Comparison of ENCODE assay signal across 11 cellular contexts in the genomic region with DNA sequence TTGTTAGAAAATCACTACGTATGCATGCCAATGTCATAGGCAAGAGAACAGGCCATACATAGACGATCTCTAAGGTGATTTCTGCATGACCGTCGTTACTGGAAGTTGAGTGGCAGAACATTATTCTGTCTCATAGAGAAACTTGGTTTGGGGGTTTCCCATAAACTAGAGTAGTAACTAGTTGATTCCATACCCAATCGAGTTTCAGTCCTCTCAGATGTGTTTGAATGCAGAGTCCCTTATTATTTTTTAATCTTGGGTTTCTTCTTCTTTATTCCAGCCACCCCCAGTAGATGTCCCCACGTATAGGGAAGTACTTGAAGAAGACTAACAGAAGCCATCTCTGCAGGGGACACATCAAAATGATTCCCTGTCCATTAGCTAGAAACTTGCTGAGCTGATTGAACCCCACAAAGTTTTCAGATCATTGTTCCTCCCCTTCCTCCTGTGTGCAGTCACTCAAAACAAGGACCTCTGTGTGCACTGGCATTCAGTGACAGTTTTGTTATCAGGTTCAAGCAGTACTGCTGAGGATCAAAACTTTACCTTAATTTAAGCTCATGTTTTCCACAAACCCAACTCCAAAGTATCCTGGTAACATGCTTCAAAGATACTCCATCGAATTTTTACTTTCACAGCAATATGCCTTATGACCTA.
A peak's percentile ranks its signal among the peaks of the same experiment; 100 is the strongest.
DNase-seq lines count a peak whose midpoint lies in the region; ATAC-seq and TF ChIP-seq lines count a peak whose summit lies in the region.
"Had no signal": no experiment of that assay in that cellular context is flagged by ENCODE, and none has a peak within 500 bp of the region (broad histone marks: within the 10 kb centered on the region; RNA-seq: fewer than 3 reads in every experiment).

No MANE protein-coding gene starts in this region.

- H3K4me2 ChIP-seq in HCT116 (ENCODE audit: low read length) (no peak overlapping the region), neuronal stem cell (ENCODE audit: insufficient read depth, low read length, poor library complexity, severe bottlenecking) (no peak overlapping the region)

- RAD21 ChIA-PET in HCT116 (lab: Charles Lee; ENCODE audit: low non-redundant PET in 1 of 2, low total read pairs in 2 of 2, uncharacterized antibody in 2 of 2, unreplicated experiment in 2 of 2) = interaction anchor here (0.7 kb wide), 2 partner anchors 115 to 316 kb away, joined by 4 read pairs; no protein-coding TSS in a partner anchor

- H3K79me1 ChIP-seq in neuronal stem cell (ENCODE audit: low read depth, low read length) = no peaks in the 10 kb centered on the region

- no peak overlapping the region for H3K23ac ChIP-seq in neuronal stem cell (ENCODE audit: low read depth, low read length, poor library complexity)

- peak; percentile 45 for TF ChIP-seq RAD21 in HCT116 (IDR thresholded peaks at IDR 0.05; ENCODE audit: low read depth)

- intact Hi-C loops in activated CD8-positive, alpha-beta T cell treated with anti-CD3 and anti-CD28 coated beads for 36 hours (cut with micrococcal nuclease) = no loop called here
- intact Hi-C loops in HCT116 (cut with micrococcal nuclease) = no loop called here

- H3K18ac ChIP-seq in neuronal stem cell (ENCODE audit: low read length) = no peak overlapping the region

- no peaks in the 10 kb centered on the region for H3K36me3 Mint-ChIP-seq in activated CD8-positive, alpha-beta T cell treated with anti-CD3 and anti-CD28 coated beads for 36 hours (ENCODE audit: low read depth)
- H3K36me3 Mint-ChIP-seq in activated CD8-positive, alpha-beta T cell treated with anti-CD3 and anti-CD28 coated beads, Interleukin-2, amount 10 ng/mL, durations not matched to agents 7 days and 5 days (ENCODE audit: low read depth) = no peaks in the 10 kb centered on the region

- no peak for TF ChIP-seq CTCF in activated CD8-positive, alpha-beta T cell treated with anti-CD3 and anti-CD28 coated beads for 36 hours (IDR thresholded peaks at IDR 0.05)
- TF ChIP-seq CTCF in HCT116 (IDR thresholded peaks at IDR 0.05 in 2 of 3, conservative IDR thresholded peaks at IDR 0.05 in 1 of 3; ENCODE audit: borderline replicate concordance in 1 of 3, insufficient read depth in 1 of 3, low read depth in 2 of 3, low read length in 2 of 3) (peak; percentile 20 to 22 (median 21); a peak in 2 of 6 replicates), NB4 (IDR thresholded peaks at IDR 0.05; ENCODE audit: low read depth, low read length) (peak; percentile 36)

- no peak overlapping the region for H3K4me3 Mint-ChIP-seq in activated CD8-positive, alpha-beta T cell treated with anti-CD3 and anti-CD28 coated beads for 36 hours
- H3K4me3 Mint-ChIP-seq in activated CD8-positive, alpha-beta T cell treated with anti-CD3 and anti-CD28 coated beads, Interleukin-2, amount 10 ng/mL, durations not matched to agents 7 days and 5 days = no peak overlapping the region

- H3K27me3 ChIP-seq in HCT116 (ENCODE audit: insufficient read depth, low read length) (no peaks in the 10 kb centered on the region), neuronal stem cell (ENCODE audit: control insufficient read depth in 3 of 3, insufficient read depth in 3 of 3, low read depth in 1 of 3, low read length in 3 of 3) (no peaks in the 10 kb centered on the region)
- H3K27me3 ChIP-seq: testis had no signal

- H3K4me3 ChIP-seq in HCT116 (replicated peaks in 1 of 2; ENCODE audit: low read depth in 1 of 2, low read length in 2 of 2) (no peak overlapping the region), NB4 (ENCODE audit: low read depth, low read length) (no peak overlapping the region), neuronal stem cell (ENCODE audit: low read length in 2 of 2) (no peak overlapping the region)
- H3K4me3 ChIP-seq: SK-N-MC, testis had no signal

- H3K4me1 ChIP-seq in HCT116 (ENCODE audit: control insufficient read depth in 1 of 2, insufficient read depth in 2 of 2, low read length in 2 of 2) (no peaks in the 10 kb centered on the region), neuronal stem cell (ENCODE audit: control insufficient read depth in 2 of 2, insufficient read depth in 1 of 2, low read depth in 1 of 2, low read length in 2 of 2) (no peaks in the 10 kb centered on the region)
- H3K4me1 ChIP-seq: testis had no signal

- no peak overlapping the region for H4K91ac ChIP-seq in neuronal stem cell (ENCODE audit: low read depth, low read length, poor library complexity)

- POLR2A ChIA-PET in activated CD8-positive, alpha-beta T cell treated with anti-CD3 and anti-CD28 coated beads for 36 hours (lab: Charles Lee) = no interaction called here
- POLR2A ChIA-PET in activated CD8-positive, alpha-beta T cell treated with anti-CD3 and anti-CD28 coated beads, Interleukin-2, amount 10 ng/mL, durations not matched to agents 7 days and 5 days (lab: Charles Lee) = no interaction called here
- POLR2A ChIA-PET in HCT116 (lab: Charles Lee) = no interaction called here

- H3K9ac ChIP-seq in HCT116 (ENCODE audit: low read length) = no peak overlapping the region
- H3K9ac ChIP-seq in neuronal stem cell (ENCODE audit: low read depth, low read length, poor library complexity) = no peak overlapping the region

- no peak overlapping the region for H3K4ac ChIP-seq in neuronal stem cell (ENCODE audit: low read length)

- H4K8ac ChIP-seq in neuronal stem cell (ENCODE audit: low read depth, low read length) = no peak overlapping the region

- H3K27ac ChIP-seq in HCT116 (ENCODE audit: low read depth, low read length) = no peak overlapping the region
- no peak overlapping the region for H3K27ac ChIP-seq in neuronal stem cell (replicated peaks; ENCODE audit: low read length)
- H3K27ac ChIP-seq: SK-N-MC had no signal

- no peak overlapping the region for H2BK12ac ChIP-seq in neuronal stem cell (ENCODE audit: low read length)

- H3K36me3 ChIP-seq in HCT116 (ENCODE audit: control insufficient read depth in 1 of 2, insufficient read depth in 2 of 2, low read length in 2 of 2) = no peaks in the 10 kb centered on the region
- no peaks in the 10 kb centered on the region for H3K36me3 ChIP-seq in neuronal stem cell (replicated peaks in 1 of 2; ENCODE audit: control insufficient read depth in 2 of 2, insufficient read depth in 2 of 2, low read length in 2 of 2)

- TF ChIP-seq POLR2A in HCT116 (IDR thresholded peaks at IDR 0.05; ENCODE audit: borderline replicate concordance, extremely low read depth, insufficient read depth, insufficient read length) (no peak), NB4 (IDR thresholded peaks at IDR 0.05; ENCODE audit: extremely low read depth, insufficient read length) (no peak)

- peaks cover 8% of the 10 kb centered on the region for H3K4me1 Mint-ChIP-seq in activated CD8-positive, alpha-beta T cell treated with anti-CD3 and anti-CD28 coated beads for 36 hours (ENCODE audit: low read depth)
- H3K4me1 Mint-ChIP-seq in activated CD8-positive, alpha-beta T cell treated with anti-CD3 and anti-CD28 coated beads, Interleukin-2, amount 10 ng/mL, durations not matched to agents 7 days and 5 days (ENCODE audit: low read depth) = no peaks in the 10 kb centered on the region

- H2BK120ac ChIP-seq in neuronal stem cell (ENCODE audit: low read depth, low read length) = no peak overlapping the region

- no peaks in the 10 kb centered on the region for H3K9me2 ChIP-seq in HCT116 (ENCODE audit: insufficient read depth)

- H2BK15ac ChIP-seq in neuronal stem cell (ENCODE audit: low read length) = no peak overlapping the region

- no peak overlapping the region for H2AK5ac ChIP-seq in neuronal stem cell (ENCODE audit: low read depth, low read length)

- no peaks in the 10 kb centered on the region for H3K27me3 Mint-ChIP-seq in activated CD8-positive, alpha-beta T cell treated with anti-CD3 and anti-CD28 coated beads for 36 hours
- H3K27me3 Mint-ChIP-seq in activated CD8-positive, alpha-beta T cell treated with anti-CD3 and anti-CD28 coated beads, Interleukin-2, amount 10 ng/mL, durations not matched to agents 7 days and 5 days (ENCODE audit: low read depth) = no peaks in the 10 kb centered on the region

- no peak overlapping the region for H2BK5ac ChIP-seq in neuronal stem cell (ENCODE audit: low read length)

- no CpG with 5 or more reads among the region's 7 CpGs for WGBS in neuronal stem cell (ENCODE audit: extremely low coverage in 2 of 2, insufficient read length in 2 of 2, insufficient replicate concordance in 1 of 2), 2 donors

- peak; percentile 82 for ATAC-seq in activated CD8-positive, alpha-beta T cell treated with anti-CD3 and anti-CD28 coated beads for 36 hours
- no peak for ATAC-seq in activated CD8-positive, alpha-beta T cell treated with anti-CD3 and anti-CD28 coated beads, Interleukin-2, amount 10 ng/mL, durations not matched to agents 7 days and 5 days
- ATAC-seq in HCT116 (peak; percentile 73; the same call in 1 of the 2 replicates), HG02970 (IDR thresholded peaks at IDR 0.05; ENCODE audit: low FRiP score, unreplicated experiment) (no peak), HG02840 (IDR thresholded peaks at IDR 0.05; ENCODE audit: low FRiP score, unreplicated experiment) (no peak)

- H3K9me3 Mint-ChIP-seq in activated CD8-positive, alpha-beta T cell treated with anti-CD3 and anti-CD28 coated beads for 36 hours = no peaks in the 10 kb centered on the region
- H3K9me3 Mint-ChIP-seq in activated CD8-positive, alpha-beta T cell treated with anti-CD3 and anti-CD28 coated beads, Interleukin-2, amount 10 ng/mL, durations not matched to agents 7 days and 5 days (ENCODE audit: insufficient read depth) = peaks cover 5% of the 10 kb centered on the region

- H3K14ac ChIP-seq in neuronal stem cell (ENCODE audit: low read length) = no peak overlapping the region

- H4K20me1 ChIP-seq in HCT116 (ENCODE audit: insufficient read depth) = no peaks in the 10 kb centered on the region

- no TSS peak for BruUV-seq in HCT116 (replicated peaks; lab: Mats Ljungman, UMichigan)

- CTCF ChIA-PET in activated CD8-positive, alpha-beta T cell treated with anti-CD3 and anti-CD28 coated beads for 36 hours (lab: Charles Lee) = no interaction called here
- CTCF ChIA-PET in activated CD8-positive, alpha-beta T cell treated with anti-CD3 and anti-CD28 coated beads, Interleukin-2, amount 10 ng/mL, durations not matched to agents 7 days and 5 days (lab: Charles Lee) = no interaction called here
- CTCF ChIA-PET in HCT116 (lab: Charles Lee) = interaction anchor here (1.0 to 1.5 kb wide), 3 partner anchors 78 to 259 kb away, joined by 3 to 9 read pairs (median 3); no protein-coding TSS in a partner anchor

- H3K9me3 ChIP-seq in HCT116 (ENCODE audit: control insufficient read depth in 1 of 2, insufficient read depth in 1 of 2, low read depth in 1 of 2, low read length in 2 of 2) (no peaks in the 10 kb centered on the region), neuronal stem cell (replicated peaks in 1 of 2; ENCODE audit: control insufficient read depth in 2 of 2, insufficient read depth in 1 of 2, low read depth in 1 of 2, low read length in 2 of 2) (peaks cover 4% of the 10 kb centered on the region in 2 donors)
- H3K9me3 ChIP-seq: testis had no signal

- H3K79me2 ChIP-seq in HCT116 (ENCODE audit: insufficient read depth, low read length) = no peaks in the 10 kb centered on the region

- no peak for DNase-seq in activated CD8-positive, alpha-beta T cell treated with anti-CD3 and anti-CD28 coated beads for 36 hours
- no peak for DNase-seq in activated CD8-positive, alpha-beta T cell treated with anti-CD3 and anti-CD28 coated beads, Interleukin-2, amount 10 ng/mL, durations not matched to agents 7 days and 5 days
- DNase-seq in HCT116 (ENCODE audit: low read depth, low spot score) (no peak), NB4 (ENCODE audit: low read depth) (peak; percentile 54), neuronal stem cell (ENCODE audit: low spot score) (no peak)
- no peak for DNase-seq in stimulated activated naive CD4-positive, alpha-beta T cell treated with Interleukin-2 at 50 U/mL for 16 hours (lab: John Stamatoyannopoulos, UW)
- DNase-seq: amygdala, testis had no signal

- H2AFZ ChIP-seq in HCT116 (ENCODE audit: low read depth, low read length, poor library complexity, severe bottlenecking) = peak overlapping the region; percentile 24
- H2AFZ ChIP-seq in neuronal stem cell (ENCODE audit: low read length) = peak overlapping the region; percentile 64

- no peak overlapping the region for H3K27ac Mint-ChIP-seq in activated CD8-positive, alpha-beta T cell treated with anti-CD3 and anti-CD28 coated beads for 36 hours
- no peak overlapping the region for H3K27ac Mint-ChIP-seq in activated CD8-positive, alpha-beta T cell treated with anti-CD3 and anti-CD28 coated beads, Interleukin-2, amount 10 ng/mL, durations not matched to agents 7 days and 5 days

Comparison
In these comparisons a context has a peak if more than half of its experiments do, and no peak if none do; other contexts are left out.
1. ATAC-seq: peak in activated CD8-positive, alpha-beta T cell treated with anti-CD3 and anti-CD28 coated beads for 36 hours (single experiment) and HCT116 (single experiment); none in activated CD8-positive, alpha-beta T cell treated with anti-CD3 and anti-CD28 coated beads, Interleukin-2, amount 10 ng/mL, durations not matched to agents 7 days and 5 days (single experiment), HG02970 (single experiment) and HG02840 (single experiment).